In genomic region chr1:244265507-244265906, GRCh38 we compare ENCODE assay signal across 22 cellular contexts.
"Had no signal": no experiment of that assay in that cellular context is flagged by ENCODE, and none has a peak within 500 bp of the region (broad histone marks: within the 10 kb centered on the region; RNA-seq: fewer than 3 reads in every experiment).

No MANE protein-coding gene starts in this region.

- H3K27ac ChIP-seq: KMS-11, SJSA1, SK-N-MC had no signal

- H3K4me2 ChIP-seq: KMS-11 had no signal

- H3K9me3 ChIP-seq: SJSA1 had no signal

- H3K9ac ChIP-seq: KMS-11 had no signal

- H3K36me3 ChIP-seq: SJSA1 had no signal

- FAIRE-seq: RCC 7860 had no signal

- H3K27me3 ChIP-seq: SJSA1 had no signal

- H3K4me3 ChIP-seq: SJSA1, SK-N-MC had no signal

- DNase-seq: Kasumi-1, MM.1S, NCI-H1048, NCI-H1105, NCI-H1417, NCI-H146, NCI-H187, NCI-H2029, NCI-H2081 treated with DMSO at 0.1 percent for 48 hours, NCI-H2171, NCI-H226, NCI-H510A, NCI-H524 treated with DMSO at 0.1 percent for 48 hours, NCI-H69, NCI-H774, Right ventricle myocardium superior, RPMI8226, SIG-M5 had no signal

- H3K4me1 ChIP-seq: SJSA1 had no signal
